1 cellular context compared by ENCODE assay signal in the genomic region with DNA sequence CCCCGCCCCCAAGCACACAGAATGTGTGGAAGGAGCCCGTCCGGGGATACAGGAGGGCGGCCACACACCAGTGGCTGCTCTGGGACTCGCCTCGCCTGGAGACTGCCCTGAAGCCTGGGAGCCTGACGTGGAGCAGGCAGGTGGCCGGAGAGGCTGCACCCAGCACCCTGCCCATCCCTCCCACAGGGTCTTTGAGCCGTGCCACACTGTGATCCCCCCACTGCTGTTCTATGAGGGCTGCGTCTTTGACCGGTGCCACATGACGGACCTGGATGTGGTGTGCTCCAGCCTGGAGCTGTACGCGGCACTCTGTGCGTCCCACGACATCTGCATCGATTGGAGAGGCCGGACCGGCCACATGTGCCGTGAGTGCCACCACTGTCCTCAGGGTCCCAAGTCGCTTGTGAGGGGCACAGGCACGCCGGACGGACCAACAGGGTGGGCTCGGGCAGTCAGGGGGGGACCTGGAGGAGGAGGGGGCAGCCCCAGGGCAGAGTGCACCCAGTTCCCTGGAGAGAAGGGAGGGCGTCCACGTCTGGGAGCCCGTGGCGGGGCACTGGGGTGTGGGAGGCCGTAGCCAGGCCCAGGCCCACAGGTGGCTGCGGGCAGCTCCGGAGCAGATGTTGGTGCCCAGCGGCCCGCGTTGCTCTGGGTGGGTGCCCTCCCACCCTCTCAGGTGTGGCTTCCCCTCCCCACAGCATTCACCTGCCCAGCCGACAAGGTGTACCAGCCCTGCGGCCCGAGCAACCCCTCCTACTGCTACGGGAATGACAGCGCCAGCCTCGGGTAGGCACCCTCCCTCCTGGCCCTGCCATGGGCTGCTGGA.
TF ChIP-seq lines count a peak whose summit lies in the region.

No MANE protein-coding gene starts in this region.

TF ChIP-seq in WTC11, 78 proteins besides CTCF, POLR2A, EP300 and RAD21:
- TF ChIP-seq NR3C1 (CRISPR knock-in tag; conservative IDR thresholded peaks at IDR 0.05; ENCODE audit: low read depth), result no peak
- no peak for TF ChIP-seq IRF2 (CRISPR knock-in tag; IDR thresholded peaks at IDR 0.05; ENCODE audit: borderline replicate concordance, low read depth)
- no peak for TF ChIP-seq ESRRA (CRISPR knock-in tag; IDR thresholded peaks at IDR 0.05; ENCODE audit: borderline replicate concordance)
- no peak for TF ChIP-seq ARID4B (CRISPR knock-in tag; IDR thresholded peaks at IDR 0.05; ENCODE audit: borderline replicate concordance)
- TF ChIP-seq, protein P1, sequence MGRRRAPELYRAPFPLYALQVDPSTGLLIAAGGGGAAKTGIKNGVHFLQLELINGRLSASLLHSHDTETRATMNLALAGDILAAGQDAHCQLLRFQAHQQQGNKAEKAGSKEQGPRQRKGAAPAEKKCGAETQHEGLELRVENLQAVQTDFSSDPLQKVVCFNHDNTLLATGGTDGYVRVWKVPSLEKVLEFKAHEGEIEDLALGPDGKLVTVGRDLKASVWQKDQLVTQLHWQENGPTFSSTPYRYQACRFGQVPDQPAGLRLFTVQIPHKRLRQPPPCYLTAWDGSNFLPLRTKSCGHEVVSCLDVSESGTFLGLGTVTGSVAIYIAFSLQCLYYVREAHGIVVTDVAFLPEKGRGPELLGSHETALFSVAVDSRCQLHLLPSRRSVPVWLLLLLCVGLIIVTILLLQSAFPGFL (CRISPR knock-in tag; IDR thresholded peaks at IDR 0.05; ENCODE audit: borderline replicate concordance), result no peak
- no peak for TF ChIP-seq HMGA2 (CRISPR knock-in tag; IDR thresholded peaks at IDR 0.05)
- TF ChIP-seq SMAD4 (CRISPR knock-in tag; IDR thresholded peaks at IDR 0.05), result no peak
- TF ChIP-seq PRRX2 (CRISPR knock-in tag; IDR thresholded peaks at IDR 0.05), result no peak
- TF ChIP-seq GRHL2 (CRISPR knock-in tag; IDR thresholded peaks at IDR 0.05; ENCODE audit: insufficient replicate concordance, severe bottlenecking), result no peak
- TF ChIP-seq ZNF671 (CRISPR knock-in tag; IDR thresholded peaks at IDR 0.05), result no peak
- TF ChIP-seq, protein P2, sequence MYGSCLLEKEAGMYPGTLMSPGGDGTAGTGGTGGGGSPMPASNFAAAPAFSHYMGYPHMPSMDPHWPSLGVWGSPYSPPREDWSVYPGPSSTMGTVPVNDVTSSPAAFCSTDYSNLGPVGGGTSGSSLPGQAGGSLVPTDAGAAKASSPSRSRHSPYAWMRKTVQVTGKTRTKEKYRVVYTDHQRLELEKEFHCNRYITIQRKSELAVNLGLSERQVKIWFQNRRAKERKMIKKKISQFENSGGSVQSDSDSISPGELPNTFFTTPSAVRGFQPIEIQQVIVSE (CRISPR knock-in tag; IDR thresholded peaks at IDR 0.05; ENCODE audit: borderline replicate concordance), result no peak
- TF ChIP-seq ZNF232 (CRISPR knock-in tag; IDR thresholded peaks at IDR 0.05), result no peak
